Comparison of ENCODE assay signal across 8 cellular contexts in genomic region chr14:47675489-47676300, GRCh38.
DNase-seq lines count a peak whose midpoint lies in the region; ATAC-seq and TF ChIP-seq lines count a peak whose summit lies in the region.

Gene MDGA2 (minus strand): TSS chr14:47675605.

- ATAC-seq in GM21529 (IDR thresholded peaks at IDR 0.05; ENCODE audit: unreplicated experiment) = no peak
- ATAC-seq in HG02870 (IDR thresholded peaks at IDR 0.05; ENCODE audit: unreplicated experiment) = no peak
- ATAC-seq in GM19351 (IDR thresholded peaks at IDR 0.05; ENCODE audit: unreplicated experiment) = no peak

- TF ChIP-seq CTCF in GM13977 (IDR thresholded peaks at IDR 0.05; ENCODE audit: extremely low read depth, insufficient read depth, missing control alignments) = no peak

- in situ Hi-C loops in GM13977 (cut with MboI; ENCODE audit: low pct_unique_long_range_greater_than_20kb, low sequenced_read_pairs, unreplicated experiment) = no loop called here

- DNase-seq in GM13977 (ENCODE audit: low spot score) (peak; percentile 54), KG1 (lab: John Stamatoyannopoulos, UW) (peak; percentile 18), cerebellar cortex (ENCODE audit: low spot score) (peak; percentile 27), midbrain (lab: John Stamatoyannopoulos, UW) (peak; percentile 21), DMS153 treated with DMSO at 0.1 percent for 48 hours (lab: John Stamatoyannopoulos, UW; ENCODE audit: unreplicated experiment) (no peak)
